In the genomic region with DNA sequence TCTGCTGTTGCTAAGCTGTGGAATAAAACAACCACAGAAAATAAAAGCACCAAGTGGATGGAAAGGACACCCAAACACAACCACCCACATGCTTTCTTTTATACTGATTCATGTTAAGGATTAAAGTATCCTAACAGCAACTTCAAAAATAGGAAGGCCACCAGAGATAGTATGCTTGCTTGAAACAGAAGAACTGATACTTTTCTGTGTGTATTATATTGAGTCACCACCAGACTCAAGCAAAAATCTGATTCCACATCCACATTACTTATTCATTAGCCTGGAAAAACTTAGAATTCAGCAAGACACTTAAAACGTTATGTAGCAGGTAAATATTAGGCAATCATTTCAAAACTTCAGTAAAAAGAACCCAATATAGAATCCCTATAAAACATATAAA, we compare ENCODE assay signal across 29 cellular contexts.
"Had no signal": no experiment of that assay in that cellular context is flagged by ENCODE, and none has a peak within 500 bp of the region (broad histone marks: within the 10 kb centered on the region; RNA-seq: fewer than 3 reads in every experiment).

No MANE protein-coding gene starts in this region.

- H3K4me1 Mint-ChIP-seq: nephron progenitor cell had no signal

- H3K27ac ChIP-seq: colonic mucosa, epithelial cell of prostate, foreskin keratinocyte, gastroesophageal sphincter, heart left ventricle, left lung, pancreas, right lobe of liver, suprapubic skin, transverse colon, upper lobe of right lung, uterus had no signal

- H3K4me1 ChIP-seq: colonic mucosa, foreskin keratinocyte, gastroesophageal sphincter, heart left ventricle, left lung, pancreas, right lobe of liver, suprapubic skin, transverse colon, upper lobe of right lung, uterus had no signal

- H3K27me3 ChIP-seq: colonic mucosa, foreskin keratinocyte, gastroesophageal sphincter, heart left ventricle, left lung, pancreas, right lobe of liver, suprapubic skin, transverse colon, upper lobe of right lung, uterus had no signal

- H3K9me3 Mint-ChIP-seq: dendritic cell treated with granulocyte-macrophage colony-stimulating factor and Interleukin-4, amounts not matched to agents 40 ng/mL and 50 ng/mL, for 4 days; endodermal cell; naive thymus-derived CD8-positive, alpha-beta T cell; nephron progenitor cell; stimulated activated naive CD8-positive, alpha-beta T cell treated with anti-CD3 and anti-CD28 coated beads, Interleukin-15, amount 100 ng/mL, for 72 hours had no signal

- DNase-seq: colonic mucosa; effector CD8-positive, alpha-beta T cell; endodermal cell; foreskin keratinocyte; heart left ventricle; hippocampal formation; left cardiac atrium; left lung; naive thymus-derived CD8-positive, alpha-beta T cell; nephron progenitor cell; nucleus accumbens; pancreas; right lobe of liver; small intestine; stimulated activated CD4-positive, alpha-beta T cell treated with anti-CD3 and anti-CD28 coated beads, Interleukin-12 subunit alpha, Interleukin-12 subunit beta, amount 100 ng/mL, for 4 hours; stimulated activated CD4-positive, alpha-beta T cell treated with anti-CD3 and anti-CD28 coated beads, Interleukin-1b, Interleukin-23, amount 100 ng/mL, for 48 hours; stimulated activated CD4-positive, alpha-beta T cell treated with anti-CD3 and anti-CD28 coated beads, Interleukin-4, amount 100 ng/mL, for 1 hour; stimulated activated CD8-positive, alpha-beta memory T cell treated with anti-CD3 and anti-CD28 coated beads, Interleukin-4, amount 100 ng/mL, for 48 hours; stimulated activated naive CD4-positive, alpha-beta T cell; stimulated activated naive CD8-positive, alpha-beta T cell treated with anti-CD3 and anti-CD28 coated beads, Interleukin-15, amount 100 ng/mL, for 72 hours; transverse colon; upper lobe of right lung; uterus had no signal

- H3K9me3 ChIP-seq: colonic mucosa, gastroesophageal sphincter, heart left ventricle, left lung, pancreas, right lobe of liver, suprapubic skin, transverse colon, upper lobe of right lung, uterus had no signal

- H3K36me3 ChIP-seq: colonic mucosa, pancreas, right lobe of liver, suprapubic skin, upper lobe of right lung, uterus had no signal

- H3K4me3 Mint-ChIP-seq: dendritic cell treated with granulocyte-macrophage colony-stimulating factor and Interleukin-4, amounts not matched to agents 40 ng/mL and 50 ng/mL, for 4 days; endodermal cell; naive thymus-derived CD8-positive, alpha-beta T cell; nephron progenitor cell; stimulated activated naive CD8-positive, alpha-beta T cell treated with anti-CD3 and anti-CD28 coated beads, Interleukin-15, amount 100 ng/mL, for 72 hours had no signal

- H3K27ac Mint-ChIP-seq: dendritic cell treated with granulocyte-macrophage colony-stimulating factor and Interleukin-4, amounts not matched to agents 40 ng/mL and 50 ng/mL, for 4 days; endodermal cell; naive thymus-derived CD8-positive, alpha-beta T cell; stimulated activated naive CD8-positive, alpha-beta T cell treated with anti-CD3 and anti-CD28 coated beads, Interleukin-15, amount 100 ng/mL, for 72 hours had no signal

- ATAC-seq: esophagus mucosa; foreskin keratinocyte; gastroesophageal sphincter; heart left ventricle; left cardiac atrium; left lung; naive thymus-derived CD8-positive, alpha-beta T cell; pancreas; right lobe of liver; stimulated activated naive CD8-positive, alpha-beta T cell treated with anti-CD3 and anti-CD28 coated beads, Interleukin-15, amount 100 ng/mL, for 72 hours; upper lobe of right lung had no signal

- FAIRE-seq: islet of Langerhans, pancreas, small intestine had no signal

- H3K4me3 ChIP-seq: colonic mucosa, gastroesophageal sphincter, heart left ventricle, left lung, pancreas, right lobe of liver, suprapubic skin, transverse colon, upper lobe of right lung, uterus had no signal

- H3K27me3 Mint-ChIP-seq: dendritic cell treated with granulocyte-macrophage colony-stimulating factor and Interleukin-4, amounts not matched to agents 40 ng/mL and 50 ng/mL, for 4 days; naive thymus-derived CD8-positive, alpha-beta T cell; stimulated activated naive CD8-positive, alpha-beta T cell treated with anti-CD3 and anti-CD28 coated beads, Interleukin-15, amount 100 ng/mL, for 72 hours had no signal
